1 cellular context compared by ENCODE assay signal in the genomic region with DNA sequence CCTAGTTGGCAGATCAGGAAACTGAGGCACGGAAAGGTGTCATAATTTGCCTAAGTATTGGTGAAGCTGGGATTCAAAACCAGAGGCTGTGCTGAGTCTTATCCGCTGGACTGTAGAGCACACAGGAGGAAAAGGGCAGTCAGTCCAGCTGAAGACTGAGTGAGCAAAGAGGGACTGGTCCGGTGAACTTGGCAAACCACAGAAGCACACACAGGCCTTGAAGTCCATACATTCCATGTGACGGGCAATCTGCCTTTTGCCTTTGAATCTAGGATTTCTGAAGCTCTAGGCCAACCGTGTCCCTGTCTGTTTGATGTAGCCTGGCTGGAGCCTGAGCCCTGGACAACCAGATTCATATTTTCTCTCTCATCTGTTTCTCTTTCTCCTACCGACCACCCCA.
TF ChIP-seq lines count a peak whose summit lies in the region.

No MANE protein-coding gene starts in this region.

TF ChIP-seq in HepG2, 621 proteins besides CTCF, POLR2A, EP300 and RAD21:
- TF ChIP-seq ZNF260 (CRISPR knock-in tag; IDR thresholded peaks at IDR 0.05; ENCODE audit: borderline replicate concordance, low read depth), result no peak
- TF ChIP-seq YEATS4 (CRISPR knock-in tag; IDR thresholded peaks at IDR 0.05; ENCODE audit: borderline replicate concordance), result no peak
- no peak for TF ChIP-seq GTF2F1 (IDR thresholded peaks at IDR 0.05; ENCODE audit: low read length)
- TF ChIP-seq HNF1A (IDR thresholded peaks at IDR 0.05; ENCODE audit: low read depth), result no peak
- TF ChIP-seq HNF1A (CRISPR knock-in tag; IDR thresholded peaks at IDR 0.05; ENCODE audit: borderline replicate concordance), result no peak
- no peak for TF ChIP-seq SAP130 (CRISPR knock-in tag; IDR thresholded peaks at IDR 0.05; ENCODE audit: low read depth)
- TF ChIP-seq ZNF30 (CRISPR knock-in tag; IDR thresholded peaks at IDR 0.05), result no peak
- no peak for TF ChIP-seq ZNF780A (CRISPR knock-in tag; IDR thresholded peaks at IDR 0.05)
- TF ChIP-seq MED13 (CRISPR knock-in tag; IDR thresholded peaks at IDR 0.05), result no peak
- TF ChIP-seq ZNF34 (CRISPR knock-in tag; IDR thresholded peaks at IDR 0.05; ENCODE audit: borderline replicate concordance), result no peak
- TF ChIP-seq, protein P1, sequence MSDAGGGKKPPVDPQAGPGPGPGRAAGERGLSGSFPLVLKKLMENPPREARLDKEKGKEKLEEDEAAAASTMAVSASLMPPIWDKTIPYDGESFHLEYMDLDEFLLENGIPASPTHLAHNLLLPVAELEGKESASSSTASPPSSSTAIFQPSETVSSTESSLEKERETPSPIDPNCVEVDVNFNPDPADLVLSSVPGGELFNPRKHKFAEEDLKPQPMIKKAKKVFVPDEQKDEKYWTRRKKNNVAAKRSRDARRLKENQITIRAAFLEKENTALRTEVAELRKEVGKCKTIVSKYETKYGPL (CRISPR knock-in tag; IDR thresholded peaks at IDR 0.05), result no peak
- no peak for TF ChIP-seq TBX2 (CRISPR knock-in tag; IDR thresholded peaks at IDR 0.05; ENCODE audit: borderline replicate concordance)
- no peak for TF ChIP-seq HBP1 (CRISPR knock-in tag; IDR thresholded peaks at IDR 0.05; ENCODE audit: low read depth)
- TF ChIP-seq ELK4 (CRISPR knock-in tag; IDR thresholded peaks at IDR 0.05; ENCODE audit: borderline replicate concordance), result no peak
- TF ChIP-seq ZNF672 (CRISPR knock-in tag; IDR thresholded peaks at IDR 0.05), result no peak
- TF ChIP-seq SOX5 (CRISPR knock-in tag; IDR thresholded peaks at IDR 0.05; ENCODE audit: borderline replicate concordance), result no peak
- TF ChIP-seq ZBTB20 (CRISPR knock-in tag; IDR thresholded peaks at IDR 0.05; ENCODE audit: borderline replicate concordance, low read depth), result no peak
